ENCODE assay signal across 8 cellular contexts in the genomic region with DNA sequence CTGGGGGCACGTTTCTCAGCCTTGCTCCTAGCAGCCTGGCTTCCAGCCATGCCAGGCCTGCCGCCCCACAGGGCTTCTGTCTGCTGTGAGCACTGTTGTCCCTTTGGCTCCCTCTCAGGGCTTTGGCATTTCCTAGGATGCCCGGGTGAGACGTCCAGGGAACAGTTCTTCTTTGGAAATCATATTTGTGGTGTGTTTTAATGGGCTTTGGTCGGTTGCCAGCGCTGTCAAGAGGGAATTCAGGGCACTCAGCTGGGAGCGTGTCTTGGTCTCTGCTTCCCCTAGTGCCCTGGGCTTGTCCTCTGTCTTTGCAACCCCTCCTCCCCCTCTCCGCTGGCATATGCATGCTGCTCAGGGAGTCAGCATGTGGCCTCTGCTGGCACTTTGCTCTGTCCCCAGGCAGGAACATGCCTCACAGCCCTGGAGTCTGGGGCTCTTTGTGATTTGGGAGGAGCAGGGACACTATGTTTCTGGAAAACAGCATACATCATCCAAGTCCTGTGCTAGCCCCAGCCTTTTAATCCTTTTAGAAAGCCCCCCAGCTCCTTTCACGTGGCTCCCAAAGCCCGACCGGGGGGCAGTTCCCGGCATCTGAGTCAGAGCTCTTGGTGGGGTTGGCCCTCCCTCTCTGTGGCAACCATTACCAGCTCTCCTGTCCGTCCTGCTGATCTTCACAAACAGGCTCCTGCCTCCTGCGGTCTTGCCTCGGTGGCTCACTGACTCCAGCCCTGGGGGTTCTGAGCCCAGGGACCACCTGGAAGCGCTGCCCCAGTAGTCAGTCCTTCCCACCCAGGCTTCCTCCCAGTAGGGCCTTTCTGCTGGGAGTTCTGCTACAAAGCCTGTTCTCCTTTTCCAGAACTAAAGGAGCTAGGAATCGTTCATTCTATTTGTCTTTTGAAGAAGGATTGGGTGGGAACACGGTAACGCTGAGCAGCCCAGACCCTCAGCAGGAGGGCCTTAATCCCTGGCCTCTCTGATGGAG. TPM values are rescaled to one million over a fixed set of nuclear protein-coding genes. Genes with fewer than 3 reads are reported as not detected.
A peak's percentile ranks its signal among the peaks of the same experiment; 100 is the strongest.
DNase-seq lines count a peak whose midpoint lies in the region; ATAC-seq, FAIRE-seq and TF ChIP-seq lines count a peak whose summit lies in the region.

No MANE protein-coding gene starts in this region.

- peak; percentile 99 for FAIRE-seq in endothelial cell of umbilical vein (lab: Jason Lieb, UNC)

- no TSS peak for BruUV-seq in endothelial cell of umbilical vein (replicated peaks; lab: Mats Ljungman, UMichigan)

- no peak overlapping the region for H3K27ac Mint-ChIP-seq in activated T-helper 17 cell treated with anti-CD3 and anti-CD28 coated beads, Interleukin-2, amount 50 U/mL, for 72 hours

- H3K27me3 Mint-ChIP-seq in activated T-helper 17 cell treated with anti-CD3 and anti-CD28 coated beads, Interleukin-2, amount 50 U/mL, for 72 hours: no peaks in the 10 kb centered on the region

- peaks cover 63% of the 10 kb centered on the region for H3K79me2 ChIP-seq in endothelial cell of umbilical vein (ENCODE audit: control insufficient read depth, insufficient read depth, low read length)

- H3K4me3 Mint-ChIP-seq in activated T-helper 17 cell treated with anti-CD3 and anti-CD28 coated beads, Interleukin-2, amount 50 U/mL, for 72 hours: no peak overlapping the region

- CTCF ChIA-PET in endothelial cell of umbilical vein (lab: Charles Lee): interaction anchor here (0.8 to 8.9 kb wide), 9 partner anchors 10 to 60 kb away, joined by 3 to 88 read pairs (median 16); a partner anchor contains a TSS

- peak overlapping the region; percentile 80 for H3K27ac ChIP-seq in endothelial cell of umbilical vein (ENCODE audit: insufficient read depth, low read depth, low read length)
- peak overlapping the region; percentile 26 to 34 for H3K27ac ChIP-seq in mucosa of rectum (ENCODE audit: low read depth in 2 of 2, low read length in 2 of 2)

- H3K36me3 ChIP-seq in endothelial cell of umbilical vein (ENCODE audit: control insufficient read depth in 2 of 2, extremely low read depth in 1 of 2, insufficient read depth in 2 of 2, low read length in 2 of 2) (peaks cover 9 to 20% of the 10 kb centered on the region in 2 experiments), mucosa of rectum (ENCODE audit: control insufficient read depth in 2 of 2, insufficient read depth in 2 of 2, low read length in 2 of 2) (peaks cover 20 to 51% of the 10 kb centered on the region in 2 donors)

- peaks cover 22% of the 10 kb centered on the region for H3K4me1 Mint-ChIP-seq in activated T-helper 17 cell treated with anti-CD3 and anti-CD28 coated beads, Interleukin-2, amount 50 U/mL, for 72 hours

- H3K9ac ChIP-seq in endothelial cell of umbilical vein (replicated peaks; ENCODE audit: extremely low read depth, insufficient read depth, low read length): peak overlapping the region; percentile 28
- peak overlapping the region in 1 of 2 donors; percentile 14 for H3K9ac ChIP-seq in mucosa of rectum (ENCODE audit: low read depth in 1 of 2, low read length in 2 of 2)

- intact Hi-C loops in endothelial cell of umbilical vein (cut with micrococcal nuclease): no loop called here

- peak; percentile 91 for DNase-seq in AG09309 (ENCODE audit: low read depth)
- DNase-seq in NCI-H2171 treated with DMSO at 0.1 percent for 48 hours (lab: John Stamatoyannopoulos, UW): peak; percentile 46
- DNase-seq in endothelial cell of umbilical vein (ENCODE audit: low read depth, low spot score): peak; percentile 78
- no peak for DNase-seq in activated CD8-positive, alpha-beta memory T cell treated with anti-CD3 and anti-CD28 coated beads, Interleukin-2, amount 50 U/mL, for 48 hours
- DNase-seq in DMS 273 treated with DMSO at 0.1 percent for 48 hours (lab: John Stamatoyannopoulos, UW): no peak

- H3K9me3 Mint-ChIP-seq in activated T-helper 17 cell treated with anti-CD3 and anti-CD28 coated beads, Interleukin-2, amount 50 U/mL, for 72 hours: no peaks in the 10 kb centered on the region

- TF ChIP-seq CTCF in AG09309 (IDR thresholded peaks at IDR 0.05; ENCODE audit: control insufficient read depth, insufficient read depth, low read depth, low read length, missing control alignments) (peak; percentile 38), endothelial cell of umbilical vein (IDR thresholded peaks at IDR 0.05; ENCODE audit: extremely low read depth in 1 of 2, insufficient read depth in 1 of 2, low read depth in 1 of 2, low read length in 2 of 2) (peak; percentile 3 to 16)

- peak overlapping the region; percentile 18 for H3K4me2 ChIP-seq in endothelial cell of umbilical vein (ENCODE audit: insufficient read depth, low read length)

- H3K9me3 ChIP-seq in endothelial cell of umbilical vein (replicated peaks; ENCODE audit: control insufficient read depth, insufficient read depth, low read length) (no peaks in the 10 kb centered on the region), mucosa of rectum (ENCODE audit: control insufficient read depth in 2 of 2, low read length in 2 of 2) (no peaks in the 10 kb centered on the region)

- peak; percentile 63 for TF ChIP-seq POLR2A in endothelial cell of umbilical vein (IDR thresholded peaks at IDR 0.05; ENCODE audit: low read depth, low read length)

- no peak overlapping the region for H2AFZ ChIP-seq in endothelial cell of umbilical vein (ENCODE audit: low read depth, low read length)

- dilution Hi-C loops in endothelial cell of umbilical vein (cut with MboI; ENCODE audit: extremely low pct_ligation_motif_present, low sequenced_read_pairs): no loop called here

- no peak for ATAC-seq in activated T-helper 17 cell treated with anti-CD3 and anti-CD28 coated beads, Interleukin-2, amount 50 U/mL, for 72 hours (replicated peaks)
- no peak for ATAC-seq in HG03565 (IDR thresholded peaks at IDR 0.05; ENCODE audit: unreplicated experiment)

- H3K27me3 ChIP-seq in endothelial cell of umbilical vein (ENCODE audit: control insufficient read depth in 2 of 2, insufficient read depth in 2 of 2, low read length in 2 of 2): no peaks in the 10 kb centered on the region
- H3K27me3 ChIP-seq in mucosa of rectum (ENCODE audit: control insufficient read depth in 2 of 2, insufficient read depth in 2 of 2, low read length in 2 of 2): no peaks in the 10 kb centered on the region

- H3K4me3 ChIP-seq in AG09309 (ENCODE audit: control insufficient read depth, low read depth, low read length): no peak overlapping the region
- H3K4me3 ChIP-seq in endothelial cell of umbilical vein (replicated peaks in 1 of 3; ENCODE audit: insufficient read depth in 1 of 3, low read depth in 1 of 3, low read length in 3 of 3): no peak overlapping the region
- no peak overlapping the region for H3K4me3 ChIP-seq in mucosa of rectum (ENCODE audit: low read length in 2 of 2)

- no peaks in the 10 kb centered on the region for H3K9me1 ChIP-seq in endothelial cell of umbilical vein (replicated peaks; ENCODE audit: control insufficient read depth, extremely low read depth, insufficient read depth, low read length)

- H3K36me3 Mint-ChIP-seq in activated T-helper 17 cell treated with anti-CD3 and anti-CD28 coated beads, Interleukin-2, amount 50 U/mL, for 72 hours (ENCODE audit: low read depth): peaks cover 86% of the 10 kb centered on the region

- POLR2A ChIA-PET in endothelial cell of umbilical vein (lab: Charles Lee): no interaction called here

- peaks cover 72% of the 10 kb centered on the region for H3K4me1 ChIP-seq in endothelial cell of umbilical vein (ENCODE audit: control insufficient read depth, extremely low read depth, insufficient read depth, low read length)
- H3K4me1 ChIP-seq in mucosa of rectum (ENCODE audit: control insufficient read depth in 2 of 2, insufficient read depth in 2 of 2, low read length in 2 of 2): peaks cover 37 to 51% of the 10 kb centered on the region in 2 donors

- no peaks in the 10 kb centered on the region for H4K20me1 ChIP-seq in endothelial cell of umbilical vein (replicated peaks; ENCODE audit: control insufficient read depth, extremely low read depth, insufficient read depth, low read length)

TF ChIP-seq in endothelial cell of umbilical vein, 7 proteins besides CTCF, POLR2A, EP300 and RAD21 (continues in another document):
- TF ChIP-seq EZH2 (IDR thresholded peaks at IDR 0.05; ENCODE audit: borderline replicate concordance, low read depth, low read length, severe bottlenecking): no peak

RNA-seq across cellular contexts. Expression of a gene that starts 26.7 kb away (rescaled TPM):
- total RNA-seq in endothelial cell of umbilical vein: 143 and 151 TPM in 2 replicates
- 112 and 116 TPM in 2 replicates for polyA plus RNA-seq in endothelial cell of umbilical vein
- 112 TPM in 2 replicates for polyA plus RNA-seq in endothelial cell of umbilical vein (2011; cell fraction: cytosol; rRNA removed)
- polyA plus RNA-seq in endothelial cell of umbilical vein (2011; cell fraction: nucleus; rRNA removed): 441 and 460 TPM in 2 replicates
- polyA plus RNA-seq in endothelial cell of umbilical vein (2012): 103 and 117 TPM in 2 replicates
- 66.8 and 68.3 TPM in 2 replicates for polyA minus RNA-seq in endothelial cell of umbilical vein
- 25.8 TPM for polyA minus RNA-seq in endothelial cell of umbilical vein (2011; cell fraction: cytosol; rRNA and poly(A)+ RNA removed)
- 102 and 114 TPM in 2 replicates for polyA minus RNA-seq in endothelial cell of umbilical vein (2011; cell fraction: nucleus; rRNA and poly(A)+ RNA removed)
- 10 to 100 TPM; 68.1 to 90.0 TPM for total RNA-seq in activated T-helper 17 cell treated with anti-CD3 and anti-CD28 coated beads, Interleukin-2, amount 50 U/mL, for 72 hours

RNA-seq across cellular contexts. Expression of a gene that starts 26.8 kb away (rescaled TPM):
- total RNA-seq in endothelial cell of umbilical vein: 30.7 and 30.9 TPM in 2 replicates
- 17.3 and 21.3 TPM in 2 replicates for polyA plus RNA-seq in endothelial cell of umbilical vein
- 8.3 and 10.3 TPM in 2 replicates for polyA plus RNA-seq in endothelial cell of umbilical vein (2011; cell fraction: cytosol; rRNA removed)
- 96.3 and 120 TPM in 2 replicates for polyA plus RNA-seq in endothelial cell of umbilical vein (2011; cell fraction: nucleus; rRNA removed)
- 22.3 and 31.6 TPM in 2 replicates for polyA plus RNA-seq in endothelial cell of umbilical vein (2012)
- polyA minus RNA-seq in endothelial cell of umbilical vein: 26.2 and 31.6 TPM in 2 replicates
- 15.5 TPM for polyA minus RNA-seq in endothelial cell of umbilical vein (2011; cell fraction: cytosol; rRNA and poly(A)+ RNA removed)
- polyA minus RNA-seq in endothelial cell of umbilical vein (2011; cell fraction: nucleus; rRNA and poly(A)+ RNA removed): 44.2 and 44.9 TPM in 2 replicates
- total RNA-seq in activated T-helper 17 cell treated with anti-CD3 and anti-CD28 coated beads, Interleukin-2, amount 50 U/mL, for 72 hours: 10 to 100 TPM; 29.7 to 35.6 TPM

RNA-seq across cellular contexts. Expression of a gene that starts 27.5 kb away (rescaled TPM):
- total RNA-seq in endothelial cell of umbilical vein: 4.1 and 4.2 TPM in 2 replicates
- 6.5 and 6.7 TPM in 2 replicates for polyA plus RNA-seq in endothelial cell of umbilical vein
- 1.7 and 3.7 TPM in 2 replicates for polyA plus RNA-seq in endothelial cell of umbilical vein (2011; cell fraction: cytosol; rRNA removed)
- polyA plus RNA-seq in endothelial cell of umbilical vein (2011; cell fraction: nucleus; rRNA removed): 4.0 TPM in 2 replicates
- 1.6 and 9.5 TPM in 2 replicates for polyA plus RNA-seq in endothelial cell of umbilical vein (2012)
- 2.7 and 6.3 TPM in 2 replicates for polyA minus RNA-seq in endothelial cell of umbilical vein
- polyA minus RNA-seq in endothelial cell of umbilical vein (2011; cell fraction: cytosol; rRNA and poly(A)+ RNA removed): 22.3 TPM
- 3.8 and 4.4 TPM in 2 replicates for polyA minus RNA-seq in endothelial cell of umbilical vein (2011; cell fraction: nucleus; rRNA and poly(A)+ RNA removed)
- total RNA-seq in activated T-helper 17 cell treated with anti-CD3 and anti-CD28 coated beads, Interleukin-2, amount 50 U/mL, for 72 hours: 1 to 10 TPM in 1 of 2 donors, under 1 TPM in 1; 0.54 to 1.2 TPM

Comparison
In these comparisons a context has a peak if more than half of its experiments do, and no peak if none do; other contexts are left out.
1. DNase-seq: peak in AG09309 (single experiment), NCI-H2171 treated with DMSO at 0.1 percent for 48 hours (single experiment) and endothelial cell of umbilical vein (single experiment); none in activated CD8-positive, alpha-beta memory T cell treated with anti-CD3 and anti-CD28 coated beads, Interleukin-2, amount 50 U/mL, for 48 hours (single experiment) and DMS 273 treated with DMSO at 0.1 percent for 48 hours (single experiment).